ENCODE assay signal across 10 cellular contexts in the genomic region with DNA sequence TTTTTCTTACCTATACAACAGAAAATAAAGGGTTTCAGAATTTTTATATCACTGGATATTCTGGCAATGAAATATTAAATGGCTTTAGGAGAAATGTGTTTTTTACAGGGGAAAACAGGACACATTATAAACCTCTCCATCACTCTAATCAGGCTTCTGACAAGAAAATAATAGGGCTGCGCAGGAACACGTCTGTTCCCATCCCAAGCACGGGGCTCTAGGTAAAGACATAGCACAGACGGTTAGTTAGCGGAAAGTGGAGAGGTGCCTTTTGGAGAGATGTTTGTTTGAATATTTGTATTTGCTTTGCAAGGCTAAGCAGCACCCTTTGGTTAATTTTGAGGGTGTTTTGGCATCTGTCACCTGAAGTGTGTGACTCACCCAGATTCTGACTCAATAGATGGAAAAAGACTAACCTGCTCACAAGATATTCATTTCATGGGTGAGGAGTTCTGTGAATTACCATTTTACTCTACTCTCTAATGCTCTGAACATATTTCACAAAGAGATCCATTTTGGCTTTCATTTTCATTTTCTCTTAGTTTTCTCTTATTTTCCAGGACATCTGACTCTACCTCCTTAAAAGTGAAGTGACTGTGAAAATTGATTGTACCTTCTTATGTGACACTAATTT.
DNase-seq lines count a peak whose midpoint lies in the region; ATAC-seq and TF ChIP-seq lines count a peak whose summit lies in the region.
"Had no signal": no experiment of that assay in that cellular context is flagged by ENCODE, and none has a peak within 500 bp of the region (broad histone marks: within the 10 kb centered on the region; RNA-seq: fewer than 3 reads in every experiment).

No MANE protein-coding gene starts in this region.

- H3K9me3 ChIP-seq in breast epithelium = no peaks in the 10 kb centered on the region
- H3K9me3 ChIP-seq: BLaER1, psoas muscle had no signal

- POLR2A ChIA-PET in MCF 10A (lab: Yijun Ruan, JAX) = interaction anchor here (2.3 kb wide), 1 partner anchor 12 kb away, joined by 9 read pairs; no protein-coding TSS in a partner anchor
- POLR2A ChIA-PET in activated CD8-positive, alpha-beta T cell treated with anti-CD3 and anti-CD28 coated beads, Interleukin-2, amount 10 ng/mL, durations not matched to agents 7 days and 5 days (lab: Charles Lee) = no interaction called here

- BruUV-seq in MCF 10A (replicated peaks; lab: Mats Ljungman, UMichigan) = no TSS peak

- no peaks in the 10 kb centered on the region for H3K79me1 ChIP-seq in mesendoderm (ENCODE audit: low read length)

- no peak overlapping the region for H4K8ac ChIP-seq in mesendoderm (ENCODE audit: low read depth, low read length)

- no peak overlapping the region for H4K5ac ChIP-seq in mesendoderm (ENCODE audit: low read length)

- no peak overlapping the region for H3K9ac ChIP-seq in mesendoderm (ENCODE audit: low read length)
- H3K9ac ChIP-seq: BLaER1 had no signal

- H3K36me3 Mint-ChIP-seq in MCF 10A (ENCODE audit: insufficient read depth, unreplicated experiment) = no peaks in the 10 kb centered on the region
- no peaks in the 10 kb centered on the region for H3K36me3 Mint-ChIP-seq in activated CD8-positive, alpha-beta T cell treated with anti-CD3 and anti-CD28 coated beads, Interleukin-2, amount 10 ng/mL, durations not matched to agents 7 days and 5 days (ENCODE audit: low read depth)
- H3K36me3 Mint-ChIP-seq in stimulated activated naive B cell treated with anti-CD40 and anti-IgM and Interleukin-4, amounts not matched to agents 10 μg/mL and 1 μg/mL and 100 μg/mL, for 72 hours = no peaks in the 10 kb centered on the region

- H3K27me3 ChIP-seq in breast epithelium (no peaks in the 10 kb centered on the region), mesendoderm (ENCODE audit: insufficient read depth, low read length, poor library complexity) (no peaks in the 10 kb centered on the region)
- H3K27me3 ChIP-seq: BLaER1 had no signal

- H3K36me3 ChIP-seq in breast epithelium (no peaks in the 10 kb centered on the region), mesendoderm (ENCODE audit: control insufficient read depth, insufficient read depth, low read length) (no peaks in the 10 kb centered on the region)
- H3K36me3 ChIP-seq: BLaER1 had no signal

- no peaks in the 10 kb centered on the region for H3K27me3 Mint-ChIP-seq in MCF 10A (ENCODE audit: insufficient read depth, unreplicated experiment)
- peaks cover 2% of the 10 kb centered on the region for H3K27me3 Mint-ChIP-seq in activated CD8-positive, alpha-beta T cell treated with anti-CD3 and anti-CD28 coated beads, Interleukin-2, amount 10 ng/mL, durations not matched to agents 7 days and 5 days (ENCODE audit: low read depth)
- H3K27me3 Mint-ChIP-seq in stimulated activated naive B cell treated with anti-CD40 and anti-IgM and Interleukin-4, amounts not matched to agents 10 μg/mL and 1 μg/mL and 100 μg/mL, for 72 hours = no peaks in the 10 kb centered on the region

- no peak overlapping the region for H3K27ac ChIP-seq in breast epithelium
- H3K27ac ChIP-seq in mesendoderm (ENCODE audit: low read depth, low read length) = no peak overlapping the region
- H3K27ac ChIP-seq: BLaER1 had no signal

- no peak for TF ChIP-seq CTCF in MCF 10A (IDR thresholded peaks at IDR 0.05; ENCODE audit: unreplicated experiment)
- TF ChIP-seq CTCF in breast epithelium (IDR thresholded peaks at IDR 0.05) = no peak

- H3K4me1 ChIP-seq in breast epithelium (no peaks in the 10 kb centered on the region), mesendoderm (ENCODE audit: control insufficient read depth, low read depth, low read length) (no peaks in the 10 kb centered on the region)

- ATAC-seq in HG03460 (IDR thresholded peaks at IDR 0.05; ENCODE audit: unreplicated experiment) (peak; percentile 39), HG02970 (IDR thresholded peaks at IDR 0.05; ENCODE audit: low FRiP score, unreplicated experiment) (no peak), HG02588 (IDR thresholded peaks at IDR 0.05; ENCODE audit: unreplicated experiment) (no peak)
- peak; percentile 51 for ATAC-seq in activated CD8-positive, alpha-beta T cell treated with anti-CD3 and anti-CD28 coated beads, Interleukin-2, amount 10 ng/mL, durations not matched to agents 7 days and 5 days
- peak; percentile 71 to 80 for ATAC-seq in stimulated activated naive B cell treated with anti-CD40 and anti-IgM and Interleukin-4, amounts not matched to agents 10 μg/mL and 1 μg/mL and 100 μg/mL, for 72 hours (replicated peaks)

- no peak overlapping the region for H2BK5ac ChIP-seq in mesendoderm (ENCODE audit: low read length)

- no peak overlapping the region for H2AK5ac ChIP-seq in mesendoderm (ENCODE audit: low read length)

- intact Hi-C loops in MCF 10A (cut with micrococcal nuclease) (no loop called here), breast epithelium (cut with DNase I; ENCODE audit: low total_unique reads) (loop anchor here (5.0 to 10.0 kb wide), 2 partner anchors 113 to 966 kb away; no protein-coding TSS in a partner anchor)

- WGBS in mesendoderm (ENCODE audit: extremely low coverage, insufficient coverage, low lambda C conversion rate) = no CpG with 5 or more reads among the region's 5 CpGs

- H3K23ac ChIP-seq in mesendoderm (ENCODE audit: low read length) = no peak overlapping the region

- no peak overlapping the region for H3K4ac ChIP-seq in mesendoderm (ENCODE audit: low read depth, low read length)

- peaks cover 17% of the 10 kb centered on the region for H3K4me1 Mint-ChIP-seq in MCF 10A (ENCODE audit: insufficient read depth, unreplicated experiment)
- H3K4me1 Mint-ChIP-seq in activated CD8-positive, alpha-beta T cell treated with anti-CD3 and anti-CD28 coated beads, Interleukin-2, amount 10 ng/mL, durations not matched to agents 7 days and 5 days (ENCODE audit: low read depth) = peaks cover 26% of the 10 kb centered on the region
- H3K4me1 Mint-ChIP-seq in stimulated activated naive B cell treated with anti-CD40 and anti-IgM and Interleukin-4, amounts not matched to agents 10 μg/mL and 1 μg/mL and 100 μg/mL, for 72 hours = peaks cover 5 to 21% of the 10 kb centered on the region in 2 donors

- H2BK120ac ChIP-seq in mesendoderm (ENCODE audit: low read depth, low read length) = no peak overlapping the region

- H3K27ac Mint-ChIP-seq in MCF 10A (ENCODE audit: low read depth, unreplicated experiment) = peak overlapping the region; percentile 57
- H3K27ac Mint-ChIP-seq in activated CD8-positive, alpha-beta T cell treated with anti-CD3 and anti-CD28 coated beads, Interleukin-2, amount 10 ng/mL, durations not matched to agents 7 days and 5 days = no peak overlapping the region
- H3K27ac Mint-ChIP-seq in stimulated activated naive B cell treated with anti-CD40 and anti-IgM and Interleukin-4, amounts not matched to agents 10 μg/mL and 1 μg/mL and 100 μg/mL, for 72 hours = no peak overlapping the region

- no peaks in the 10 kb centered on the region for H3K79me2 ChIP-seq in mesendoderm (ENCODE audit: control insufficient read depth, insufficient read depth, low read length)

- H3K56ac ChIP-seq in mesendoderm (ENCODE audit: low read length) = no peak overlapping the region

- CTCF ChIA-PET in MCF 10A (lab: Yijun Ruan, JAX) = interaction anchor here (1.3 kb wide), 1 partner anchor 115 kb away, joined by 3 read pairs; no protein-coding TSS in a partner anchor
- CTCF ChIA-PET in activated CD8-positive, alpha-beta T cell treated with anti-CD3 and anti-CD28 coated beads, Interleukin-2, amount 10 ng/mL, durations not matched to agents 7 days and 5 days (lab: Charles Lee) = interaction anchor here (0.7 kb wide), 1 partner anchor 1454 kb away, joined by 4 read pairs; no protein-coding TSS in a partner anchor

- TF ChIP-seq POLR2A in breast epithelium (IDR thresholded peaks at IDR 0.05) = no peak

- H3K18ac ChIP-seq in mesendoderm (ENCODE audit: low read length) = no peak overlapping the region

- no peak overlapping the region for H2BK15ac ChIP-seq in mesendoderm (replicated peaks; ENCODE audit: low read depth)

- no peak overlapping the region for H3K4me3 Mint-ChIP-seq in MCF 10A (ENCODE audit: unreplicated experiment)
- H3K4me3 Mint-ChIP-seq in activated CD8-positive, alpha-beta T cell treated with anti-CD3 and anti-CD28 coated beads, Interleukin-2, amount 10 ng/mL, durations not matched to agents 7 days and 5 days = no peak overlapping the region
- no peak overlapping the region for H3K4me3 Mint-ChIP-seq in stimulated activated naive B cell treated with anti-CD40 and anti-IgM and Interleukin-4, amounts not matched to agents 10 μg/mL and 1 μg/mL and 100 μg/mL, for 72 hours

- H3K4me3 ChIP-seq in breast epithelium = no peak overlapping the region
- H3K4me3 ChIP-seq in mesendoderm (ENCODE audit: low read length) = no peak overlapping the region
- H3K4me3 ChIP-seq: BLaER1, psoas muscle had no signal

- H3K9me3 Mint-ChIP-seq in MCF 10A (ENCODE audit: unreplicated experiment) = no peaks in the 10 kb centered on the region
- H3K9me3 Mint-ChIP-seq in activated CD8-positive, alpha-beta T cell treated with anti-CD3 and anti-CD28 coated beads, Interleukin-2, amount 10 ng/mL, durations not matched to agents 7 days and 5 days (ENCODE audit: insufficient read depth) = no peaks in the 10 kb centered on the region
- peaks cover 0 to 1% of the 10 kb centered on the region in 2 donors for H3K9me3 Mint-ChIP-seq in stimulated activated naive B cell treated with anti-CD40 and anti-IgM and Interleukin-4, amounts not matched to agents 10 μg/mL and 1 μg/mL and 100 μg/mL, for 72 hours

- no peak overlapping the region for H3K4me2 ChIP-seq in mesendoderm (ENCODE audit: low read length)
- H3K4me2 ChIP-seq: BLaER1 had no signal

- peak; percentile 44 for DNase-seq in MCF 10A (ENCODE audit: unreplicated experiment)
- no peak for DNase-seq in breast epithelium (ENCODE audit: low spot score in 2 of 2)
- no peak for DNase-seq in activated CD8-positive, alpha-beta T cell treated with anti-CD3 and anti-CD28 coated beads, Interleukin-2, amount 10 ng/mL, durations not matched to agents 7 days and 5 days
- DNase-seq in stimulated activated naive B cell treated with anti-CD40 and anti-IgM and Interleukin-4, amounts not matched to agents 10 μg/mL and 1 μg/mL and 100 μg/mL, for 72 hours = no peak
- no peak for DNase-seq in mesendoderm
- DNase-seq: psoas muscle had no signal

Comparison
In these comparisons a context has a peak if more than half of its experiments do, and no peak if none do; other contexts are left out.
1. ATAC-seq: peak in HG03460 (single experiment), activated CD8-positive, alpha-beta T cell treated with anti-CD3 and anti-CD28 coated beads, Interleukin-2, amount 10 ng/mL, durations not matched to agents 7 days and 5 days (single experiment) and stimulated activated naive B cell treated with anti-CD40 and anti-IgM and Interleukin-4, amounts not matched to agents 10 μg/mL and 1 μg/mL and 100 μg/mL, for 72 hours (2 of 2); none in HG02970 (single experiment) and HG02588 (single experiment).